ENCODE assay signal across 17 cellular contexts in genomic region chr9:77826621-77827020, GRCh38.
DNase-seq lines count a peak whose midpoint lies in the region; ATAC-seq and TF ChIP-seq lines count a peak whose summit lies in the region.
"Had no signal": no experiment of that assay in that cellular context is flagged by ENCODE, and none has a peak within 500 bp of the region (broad histone marks: within the 10 kb centered on the region; RNA-seq: fewer than 3 reads in every experiment).

No MANE protein-coding gene starts in this region.

- H3K27ac ChIP-seq in cardiac muscle cell: peak overlapping the region; percentile 76
- H3K27ac ChIP-seq in PC-9: no peak overlapping the region
- H3K27ac ChIP-seq: C4-2B had no signal

- H2AFZ ChIP-seq in PC-9: no peak overlapping the region

- 0 out of 2 replicates have a peak, but pooled peaks cover 7% of the 10 kb centered on the region for H3K79me2 ChIP-seq in PC-9 (ENCODE audit: low read depth)

- no peaks in the 10 kb centered on the region for H3K27me3 ChIP-seq in cardiac muscle cell
- H3K27me3 ChIP-seq in PC-9 (ENCODE audit: insufficient read depth, low read depth): no peaks in the 10 kb centered on the region

- H3K9me3 ChIP-seq in cardiac muscle cell (ENCODE audit: low read depth): no peaks in the 10 kb centered on the region
- no peaks in the 10 kb centered on the region for H3K9me3 ChIP-seq in PC-9 (ENCODE audit: insufficient read depth, low read depth)

- no peaks in the 10 kb centered on the region; the same call in 1 of the 2 replicates for H3F3A ChIP-seq in PC-9 (ENCODE audit: insufficient read depth, low read depth)

- POLR2A ChIA-PET in PC-9 (lab: Charles Lee; ENCODE audit: unreplicated experiment): no interaction called here

- ATAC-seq in left ventricle myocardium superior (no peak), sciatic nerve (peak; percentile 18), GM19324 (IDR thresholded peaks at IDR 0.05; ENCODE audit: low FRiP score, unreplicated experiment) (no peak)

- no peak for TF ChIP-seq CTCF in cardiac muscle cell (IDR thresholded peaks at IDR 0.05; ENCODE audit: low read depth, low read length)
- TF ChIP-seq CTCF in fibroblast of villous mesenchyme (IDR thresholded peaks at IDR 0.05; ENCODE audit: insufficient read depth, low read depth, low read length): no peak
- no peak for TF ChIP-seq CTCF in PC-9 (conservative IDR thresholded peaks at IDR 0.05)

- in situ Hi-C loops in SK-MEL-5 (cut with HindIII; ENCODE audit: low pct_unique_long_range_greater_than_20kb, low sequenced_read_pairs): no loop called here

- DNase-seq in cardiac muscle cell (ENCODE audit: low read depth in 1 of 2, low spot score in 1 of 2): no peak
- DNase-seq in left ventricle myocardium superior: no peak
- peak; percentile 70 for DNase-seq in SK-MEL-5 (ENCODE audit: low read depth, low spot score)
- DNase-seq in fibroblast of villous mesenchyme (ENCODE audit: low read depth): peak; percentile 38
- DNase-seq in sciatic nerve (ENCODE audit: low spot score): no peak
- DNase-seq in midbrain (lab: John Stamatoyannopoulos, UW): no peak
- no peak for DNase-seq in PC-9
- DNase-seq: 8988T, Calu3, GOT3, NCI-H1092, NCI-H1694, NCI-H446, NCI-H748 treated with DMSO at 0.1 percent for 48 hours, SHP77 treated with DMSO at 0.1 percent for 48 hours had no signal

- no TSS peak for BruUV-seq in PC-9 (replicated peaks; lab: Mats Ljungman, UMichigan)

- H3K4me3 ChIP-seq in cardiac muscle cell (no peak overlapping the region), fibroblast of villous mesenchyme (ENCODE audit: low read depth, low read length) (no peak overlapping the region), PC-9 (no peak overlapping the region)

- H3K4me1 ChIP-seq in cardiac muscle cell (ENCODE audit: low read depth) (peaks cover 25% of the 10 kb centered on the region), PC-9 (replicated peaks; ENCODE audit: insufficient read depth) (no peaks in the 10 kb centered on the region)

- H3K36me3 ChIP-seq in cardiac muscle cell (no peaks in the 10 kb centered on the region), PC-9 (ENCODE audit: low read depth) (no peaks in the 10 kb centered on the region)

- CTCF ChIA-PET in PC-9 (lab: Charles Lee): no interaction called here

- no peaks in the 10 kb centered on the region for H4K20me1 ChIP-seq in PC-9 (ENCODE audit: insufficient read depth)

- H3K4me2 ChIP-seq in PC-9: no peak overlapping the region

- H3K9me2 ChIP-seq in PC-9 (ENCODE audit: insufficient read depth): no peaks in the 10 kb centered on the region

- intact Hi-C loops in left ventricle myocardium superior (cut with micrococcal nuclease): no loop called here
- intact Hi-C loops in sciatic nerve (cut with DNase I): no loop called here
- intact Hi-C loops in PC-9 (cut with micrococcal nuclease; ENCODE audit: unreplicated experiment): no loop called here

Comparison
In these comparisons a context has a peak if more than half of its experiments do, and no peak if none do; other contexts are left out.
1. DNase-seq: peak in SK-MEL-5 (single experiment) and fibroblast of villous mesenchyme (single experiment); none in cardiac muscle cell (0 of 2), left ventricle myocardium superior (single experiment), sciatic nerve (single experiment), midbrain (single experiment) and PC-9 (0 of 2).